Comparison of ENCODE assay signal across 7 cellular contexts in genomic region chr14:95320076-95320895, GRCh38. TPM values are rescaled to one million over a fixed set of nuclear protein-coding genes. Genes with fewer than 3 reads are reported as not detected.
DNase-seq lines count a peak whose midpoint lies in the region; TF ChIP-seq lines count a peak whose summit lies in the region.

No MANE protein-coding gene starts in this region.

- in situ Hi-C loops in G401 (cut with HindIII; ENCODE audit: low sequenced_read_pairs), result no loop called here

- H3K4me1 ChIP-seq in OCI-LY3 (ENCODE audit: low read length) (peaks cover 17% of the 10 kb centered on the region), rectal smooth muscle tissue (ENCODE audit: control insufficient read depth, insufficient read depth, low read length) (no peaks in the 10 kb centered on the region)

- H3K79me2 ChIP-seq in OCI-LY3 (ENCODE audit: low read length), result no peaks in the 10 kb centered on the region

- TF ChIP-seq CTCF in OCI-LY3 (IDR thresholded peaks at IDR 0.05; ENCODE audit: low read depth, low read length), result no peak
- no peak for TF ChIP-seq CTCF in epithelial cell of proximal tubule (conservative IDR thresholded peaks at IDR 0.05; ENCODE audit: low read depth, low read length)

- H3K27ac ChIP-seq in OCI-LY3 (ENCODE audit: low read length) (no peak overlapping the region), rectal smooth muscle tissue (ENCODE audit: low read depth, low read length) (no peak overlapping the region)

- H3K4me3 ChIP-seq in OCI-LY3 (ENCODE audit: low read length), result peak overlapping the region; percentile 79
- H3K4me3 ChIP-seq in epithelial cell of proximal tubule (ENCODE audit: low read depth, low read length), result peak overlapping the region; percentile 53
- H3K4me3 ChIP-seq in rectal smooth muscle tissue (ENCODE audit: low read length), result peak overlapping the region; percentile 38

- peaks cover 20% of the 10 kb centered on the region for H4K20me1 ChIP-seq in OCI-LY3 (ENCODE audit: insufficient read depth, low read length)

- H3K9me3 ChIP-seq in OCI-LY3 (ENCODE audit: insufficient read depth, low read length), result no peaks in the 10 kb centered on the region

- H3K9ac ChIP-seq in OCI-LY3 (ENCODE audit: low read length) (peak overlapping the region; percentile 60), rectal smooth muscle tissue (ENCODE audit: low read length) (no peak overlapping the region)

- 0 out of 2 replicates have a peak overlapping the region, but pooled peaks have one; percentile 34 for H2AFZ ChIP-seq in OCI-LY3 (ENCODE audit: low read depth, low read length)

- no peaks in the 10 kb centered on the region for H3K36me3 ChIP-seq in OCI-LY3 (replicated peaks; ENCODE audit: low read depth, low read length)
- no peaks in the 10 kb centered on the region for H3K36me3 ChIP-seq in rectal smooth muscle tissue (ENCODE audit: control insufficient read depth, insufficient read depth, low read length)

- DNase-seq in GM19240 (ENCODE audit: insufficient read length, low spot score) (peak; percentile 43), epithelial cell of proximal tubule (ENCODE audit: low read depth) (no peak), foreskin melanocyte (no peak), NCI-H226 (no peak), G401 (ENCODE audit: low spot score) (no peak)

- H3K27me3 ChIP-seq in OCI-LY3 (ENCODE audit: low read depth, low read length) (peaks cover 72% of the 10 kb centered on the region), rectal smooth muscle tissue (ENCODE audit: control insufficient read depth, insufficient read depth, low read length) (no peaks in the 10 kb centered on the region)

- peak overlapping the region; percentile 85 for H3K4me2 ChIP-seq in OCI-LY3 (ENCODE audit: low read length)

RNA-seq across cellular contexts. Expression of gene CLMN, which starts 0.6 kb away (rescaled TPM):
- total RNA-seq in epithelial cell of proximal tubule, result 4.5 and 9.6 TPM in 2 replicates
- not detected in 2 replicates for total RNA-seq in G401 (2014; rRNA removed; shearing (Covaris generic))
